In the genomic region with DNA sequence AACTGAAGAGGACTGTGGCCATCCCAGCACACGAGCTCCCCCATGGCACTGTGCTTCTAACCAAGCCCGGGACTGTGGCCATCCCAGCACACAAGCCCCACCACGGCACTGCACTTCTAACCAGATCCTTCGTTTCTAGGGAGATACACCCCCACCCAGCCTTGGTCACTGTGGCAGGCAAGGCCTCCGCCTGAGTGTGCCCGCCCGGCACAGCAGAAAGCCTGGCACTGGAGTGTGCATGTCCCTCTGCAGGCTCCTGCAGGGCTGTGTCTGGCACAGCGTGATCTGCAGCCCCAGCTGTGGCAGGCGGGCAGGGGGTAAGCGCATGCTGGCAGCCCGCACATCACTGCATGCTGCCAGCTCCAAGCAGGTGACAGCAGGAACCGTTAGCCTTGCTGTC, we compare ENCODE assay signal across 13 cellular contexts. TPM values are rescaled to one million over a fixed set of nuclear protein-coding genes. Genes with fewer than 3 reads are reported as not detected.
DNase-seq lines count a peak whose midpoint lies in the region; ATAC-seq and TF ChIP-seq lines count a peak whose summit lies in the region.
"Had no signal": no experiment of that assay in that cellular context is flagged by ENCODE, and none has a peak within 500 bp of the region (broad histone marks: within the 10 kb centered on the region; RNA-seq: fewer than 3 reads in every experiment).

No MANE protein-coding gene starts in this region.

- peaks cover 10% of the 10 kb centered on the region for H3K4me1 Mint-ChIP-seq in central memory CD8-positive, alpha-beta T cell

- 80 to 84% methylated on average over 12 of the region's 12 CpGs for WGBS in lung, 2 donors
- WGBS in stomach, 5 donors: 21 to 54% (median 38%) methylated on average over 6 to 12 of the region's 12 CpGs

- H3K4me3 ChIP-seq in LNCaP clone FGC (ENCODE audit: low read depth, low read length) (peak overlapping the region; percentile 28), lung (no peak overlapping the region), stomach (peak overlapping the region in 1 of 4 donors; percentile 10)
- H3K4me3 ChIP-seq: BLaER1 treated with 17β-estradiol and CSF1 and Interleukin-3, amounts not matched to agents 10 nM and 100 nM; GM12878; MG63 had no signal

- TF ChIP-seq CTCF in LNCaP clone FGC (IDR thresholded peaks at IDR 0.05; ENCODE audit: control insufficient read depth, extremely low read depth, insufficient read depth) (no peak), lung (IDR thresholded peaks at IDR 0.05; ENCODE audit: control extremely low read depth, extremely low read depth) (no peak), stomach (IDR thresholded peaks at IDR 0.05) (no peak)

- no peaks in the 10 kb centered on the region for H3K9me3 Mint-ChIP-seq in central memory CD8-positive, alpha-beta T cell
- H3K9me3 Mint-ChIP-seq: activated T-helper 2 cell treated with anti-CD3 and anti-CD28 coated beads, Interferon-gamma antibody, Interleukin-2, Interleukin-4, amounts not matched to agents 10 μg/mL and 5 μg/mL and 100 μg/mL, durations not matched to agents 14 hours and 24 hours and 36 hours had no signal

- H3K4me1 ChIP-seq in lung (ENCODE audit: control insufficient read depth in 2 of 2, insufficient read depth in 2 of 2, low read length in 2 of 2): peaks cover 0 to 9% of the 10 kb centered on the region in 2 donors
- peaks cover 39 to 83% (median 62%) of the 10 kb centered on the region in 4 donors for H3K4me1 ChIP-seq in stomach

- H3K4me3 Mint-ChIP-seq in central memory CD8-positive, alpha-beta T cell: no peak overlapping the region

- no peaks in the 10 kb centered on the region for H3K36me3 ChIP-seq in lung (ENCODE audit: control insufficient read depth in 2 of 2, insufficient read depth in 2 of 2, low read length in 2 of 2)
- H3K36me3 ChIP-seq in stomach: no peaks in the 10 kb centered on the region
- H3K36me3 ChIP-seq: BLaER1 treated with 17β-estradiol and CSF1 and Interleukin-3, amounts not matched to agents 10 nM and 100 nM; MG63 had no signal

- H3K27ac ChIP-seq in lung (ENCODE audit: low read depth in 1 of 2, low read length in 1 of 2) (peak overlapping the region; percentile 6 to 30), stomach (peak overlapping the region; percentile 63 to 87 (median 83))
- H3K27ac ChIP-seq: BLaER1 treated with 17β-estradiol and CSF1 and Interleukin-3, amounts not matched to agents 10 nM and 100 nM had no signal

- H3K27me3 ChIP-seq in lung (ENCODE audit: control insufficient read depth, insufficient read depth) (no peaks in the 10 kb centered on the region), stomach (no peaks in the 10 kb centered on the region)
- H3K27me3 ChIP-seq: MG63 had no signal

- no peak for DNase-seq in LNCaP clone FGC (ENCODE audit: low read depth)
- DNase-seq in central memory CD8-positive, alpha-beta T cell (ENCODE audit: low spot score in 2 of 2): no peak
- no peak for DNase-seq in lung (ENCODE audit: low spot score)
- DNase-seq in stomach: peak; percentile 76
- no peak for DNase-seq in stimulated activated CD4-positive, alpha-beta T cell treated with anti-CD3 and anti-CD28 coated beads, Interleukin-2, amount 100 ng/mL, for 48 hours
- no peak for DNase-seq in iPS-NIHi7 (ENCODE audit: extremely low spot score)
- no peak for DNase-seq in NCI-H146 treated with DMSO at 0.1 percent for 48 hours (lab: John Stamatoyannopoulos, UW; ENCODE audit: unreplicated experiment)
- DNase-seq: cortex of kidney, erythroblast, MG63 had no signal

- H3K27ac Mint-ChIP-seq in central memory CD8-positive, alpha-beta T cell (ENCODE audit: low read depth): peak overlapping the region; percentile 60
- H3K27ac Mint-ChIP-seq: activated T-helper 2 cell treated with anti-CD3 and anti-CD28 coated beads, Interferon-gamma antibody, Interleukin-2, Interleukin-4, amounts not matched to agents 10 μg/mL and 5 μg/mL and 100 μg/mL, durations not matched to agents 14 hours and 24 hours and 36 hours had no signal

- H3K36me3 Mint-ChIP-seq in central memory CD8-positive, alpha-beta T cell (ENCODE audit: insufficient read depth): no peaks in the 10 kb centered on the region

- no peak for TF ChIP-seq EP300 in stomach (IDR thresholded peaks at IDR 0.05)

- H3K9me3 ChIP-seq in lung (ENCODE audit: control insufficient read depth in 2 of 2, insufficient read depth in 1 of 2, low read length in 1 of 2) (no peaks in the 10 kb centered on the region), stomach (no peaks in the 10 kb centered on the region)
- H3K9me3 ChIP-seq: BLaER1 treated with 17β-estradiol and CSF1 and Interleukin-3, amounts not matched to agents 10 nM and 100 nM; MG63 had no signal

- H3K27me3 Mint-ChIP-seq in central memory CD8-positive, alpha-beta T cell: no peaks in the 10 kb centered on the region

- ATAC-seq in central memory CD8-positive, alpha-beta T cell (replicated peaks; ENCODE audit: extremely low read depth, poor library complexity, severe bottlenecking): no peak
- no peak for ATAC-seq in lung (ENCODE audit: insufficient read depth, low FRiP score)
- ATAC-seq: GM12878 had no signal

- TF ChIP-seq POLR2A in stomach (IDR thresholded peaks at IDR 0.05): no peak

- intact Hi-C loops in stomach (cut with DNase I; ENCODE audit: low total_unique reads): no loop called here

RNA-seq across cellular contexts. Expression of a gene that starts 49.8 kb away (rescaled TPM):
- total RNA-seq in lung (10 to 100 TPM in 1 of 2 donors, 1 to 10 TPM in 1; 2.8 to 19.8 TPM), stomach (10 to 100 TPM; 10.5 to 28.6 (median 14.5) TPM)
- polyA plus RNA-seq in lung (10 to 100 TPM; 16.0 to 19.2 TPM), stomach (10 to 100 TPM; 11.4 to 20.1 (median 17.3) TPM)
